12 cellular contexts compared by ENCODE assay signal in genomic region chr10:18875480-18875879, GRCh38.
A peak's percentile ranks its signal among the peaks of the same experiment; 100 is the strongest.
DNase-seq lines count a peak whose midpoint lies in the region; ATAC-seq, FAIRE-seq and TF ChIP-seq lines count a peak whose summit lies in the region.
"Had no signal": no experiment of that assay in that cellular context is flagged by ENCODE, and none has a peak within 500 bp of the region (broad histone marks: within the 10 kb centered on the region; RNA-seq: fewer than 3 reads in every experiment).

No MANE protein-coding gene starts in this region.

- no peak for ATAC-seq in IMR-90 (ENCODE audit: low read depth)
- ATAC-seq in PC-3, result peak; percentile 29; the same call in 1 of the 2 replicates
- ATAC-seq in heart right ventricle, result no peak
- ATAC-seq: HCT116 had no signal

- H3K9me3 Mint-ChIP-seq in CD14-positive monocyte, result peaks cover 4 to 12% (median 6%) of the 10 kb centered on the region in 7 donors

- DNase-seq in IMR-90 (peak; percentile 4), PC-3 (peak; percentile 69), bronchial epithelial cell (ENCODE audit: low read depth) (peak; percentile 46), CD14-positive monocyte (ENCODE audit: low spot score) (no peak), heart right ventricle (no peak), GM19240 (ENCODE audit: insufficient read length, low spot score) (no peak)
- DNase-seq: CD4-positive, CD25-positive, alpha-beta regulatory T cell; DMS53; GM23248 had no signal

- no peak overlapping the region for H3K9ac ChIP-seq in IMR-90 (ENCODE audit: low read depth, low read length)
- H3K9ac ChIP-seq in PC-3 (ENCODE audit: low read length), result no peak overlapping the region
- H3K9ac ChIP-seq: GM23248 had no signal

- dilution Hi-C loops in IMR-90 (cut with HindIII; ENCODE audit: low sequenced_read_pairs, unreplicated experiment), result no loop called here

- H3K9me3 ChIP-seq in IMR-90 (ENCODE audit: control insufficient read depth, insufficient read depth, low read length) (no peaks in the 10 kb centered on the region), PC-3 (ENCODE audit: low read length) (no peaks in the 10 kb centered on the region), heart right ventricle (peaks cover 0 to 8% (median 0%) of the 10 kb centered on the region in 11 donors)

- no peaks in the 10 kb centered on the region for H3K27me3 ChIP-seq in IMR-90 (ENCODE audit: control insufficient read depth, insufficient read depth, low read length)
- no peaks in the 10 kb centered on the region for H3K27me3 ChIP-seq in PC-3 (ENCODE audit: low read length)
- no peaks in the 10 kb centered on the region for H3K27me3 ChIP-seq in bronchial epithelial cell (ENCODE audit: control insufficient read depth, insufficient read depth, low read length)
- H3K27me3 ChIP-seq in heart right ventricle, result no peaks in the 10 kb centered on the region

- no peak overlapping the region for H2AK9ac ChIP-seq in IMR-90 (replicated peaks; ENCODE audit: low read depth, low read length, poor library complexity)

- H3K4me1 ChIP-seq in IMR-90 (ENCODE audit: control insufficient read depth, insufficient read depth, low read length) (no peaks in the 10 kb centered on the region), PC-3 (ENCODE audit: insufficient read depth, low read length) (peaks cover 9% of the 10 kb centered on the region), heart right ventricle (no peaks in the 10 kb centered on the region)

- in situ Hi-C loops in IMR-90 (cut with MboI; ENCODE audit: low sequenced_read_pairs), result no loop called here

- intact Hi-C loops in IMR-90 (cut with micrococcal nuclease) (no loop called here), PC-3 (cut with micrococcal nuclease) (no loop called here), CD14-positive monocyte (cut with micrococcal nuclease) (no loop called here), heart right ventricle (cut with DNase I) (no loop called here)

- TF ChIP-seq RAD21 in IMR-90 (IDR thresholded peaks at IDR 0.05; ENCODE audit: low read length), result no peak

- H3K36me3 Mint-ChIP-seq in CD14-positive monocyte, result no peaks in the 10 kb centered on the region
- H3K36me3 Mint-ChIP-seq: CD4-positive, CD25-positive, alpha-beta regulatory T cell had no signal

- H2BK15ac ChIP-seq in IMR-90 (ENCODE audit: low read depth, low read length), result no peak overlapping the region

- H3K14ac ChIP-seq in IMR-90 (replicated peaks; ENCODE audit: low read depth, low read length), result no peak overlapping the region

- no peaks in the 10 kb centered on the region for H3K4me1 Mint-ChIP-seq in CD14-positive monocyte
- H3K4me1 Mint-ChIP-seq: CD4-positive, CD25-positive, alpha-beta regulatory T cell had no signal

- H3K27me3 Mint-ChIP-seq in CD14-positive monocyte (ENCODE audit: low read depth in 3 of 3), result peaks cover 0 to 1% (median 0%) of the 10 kb centered on the region in 3 donors
- H3K27me3 Mint-ChIP-seq: CD4-positive, CD25-positive, alpha-beta regulatory T cell had no signal

- H3K4ac ChIP-seq in IMR-90 (ENCODE audit: low read depth, low read length), result no peak overlapping the region

- no peaks in the 10 kb centered on the region for H3K36me3 ChIP-seq in IMR-90 (ENCODE audit: control insufficient read depth, insufficient read depth, low read length)
- no peaks in the 10 kb centered on the region for H3K36me3 ChIP-seq in PC-3 (ENCODE audit: low read depth, low read length)
- no peaks in the 10 kb centered on the region for H3K36me3 ChIP-seq in bronchial epithelial cell (ENCODE audit: control insufficient read depth, insufficient read depth, low read length)
- no peaks in the 10 kb centered on the region for H3K36me3 ChIP-seq in heart right ventricle

- no peak overlapping the region for H3K4me3 Mint-ChIP-seq in CD14-positive monocyte
- H3K4me3 Mint-ChIP-seq: CD4-positive, CD25-positive, alpha-beta regulatory T cell had no signal

- H3K4me3 ChIP-seq in IMR-90 (ENCODE audit: insufficient read depth, low read depth, low read length), result no peak overlapping the region
- H3K4me3 ChIP-seq in PC-3 (ENCODE audit: low read length), result no peak overlapping the region
- no peak overlapping the region for H3K4me3 ChIP-seq in bronchial epithelial cell (ENCODE audit: low read depth, low read length)
- no peak overlapping the region for H3K4me3 ChIP-seq in heart right ventricle
- H3K4me3 ChIP-seq: GM23248 had no signal

- H4K5ac ChIP-seq in IMR-90 (ENCODE audit: low read depth, low read length), result no peak overlapping the region

- CTCF ChIA-PET in IMR-90 (lab: Yijun Ruan, JAX) (no interaction called here), PC-3 (lab: Charles Lee) (no interaction called here)

- no peak overlapping the region for H3K18ac ChIP-seq in IMR-90 (ENCODE audit: low read depth, low read length)

- H2AFZ ChIP-seq in IMR-90 (replicated peaks; ENCODE audit: low read length, poor library complexity), result no peak overlapping the region
- H2AFZ ChIP-seq in PC-3 (ENCODE audit: low read length), result no peak overlapping the region
- H2AFZ ChIP-seq: GM23248 had no signal

- H3K23ac ChIP-seq in IMR-90 (ENCODE audit: low read depth, low read length), result no peak overlapping the region

- no peaks in the 10 kb centered on the region for H4K20me1 ChIP-seq in IMR-90 (ENCODE audit: insufficient read depth, low read length)
- H4K20me1 ChIP-seq in PC-3 (ENCODE audit: low read length), result no peaks in the 10 kb centered on the region

- POLR2A ChIA-PET in IMR-90 (lab: Charles Lee; ENCODE audit: unreplicated experiment), result no interaction called here
- POLR2A ChIA-PET in PC-3 (lab: Charles Lee; ENCODE audit: unreplicated experiment), result no interaction called here

- H2BK20ac ChIP-seq in IMR-90 (ENCODE audit: low read depth, low read length), result no peak overlapping the region

- H3K27ac ChIP-seq in IMR-90 (ENCODE audit: insufficient read depth, low read length), result no peak overlapping the region
- H3K27ac ChIP-seq in PC-3 (ENCODE audit: low read length), result peak overlapping the region; percentile 39; the same call in 1 of the 2 replicates
- no peak overlapping the region for H3K27ac ChIP-seq in heart right ventricle
- H3K27ac ChIP-seq: GM23248, HL-60 had no signal

- H3K4me2 ChIP-seq in IMR-90 (ENCODE audit: low read depth, low read length) (no peak overlapping the region), PC-3 (ENCODE audit: low read length) (no peak overlapping the region)

- no peak for TF ChIP-seq POLR2A in IMR-90 (IDR thresholded peaks at IDR 0.05; ENCODE audit: low read depth, low read length)

- no peak overlapping the region for H3K27ac Mint-ChIP-seq in CD14-positive monocyte
- H3K27ac Mint-ChIP-seq: CD4-positive, CD25-positive, alpha-beta regulatory T cell had no signal

- no peaks in the 10 kb centered on the region for H3F3A ChIP-seq in PC-3 (ENCODE audit: low read length, unreplicated experiment)

- no peaks in the 10 kb centered on the region for H3K79me1 ChIP-seq in IMR-90 (ENCODE audit: low read depth in 1 of 2, low read length in 2 of 2)

- no peaks in the 10 kb centered on the region for H3K79me2 ChIP-seq in PC-3 (ENCODE audit: low read length)

- no peak for FAIRE-seq in bronchial epithelial cell (lab: Jason Lieb, UNC)
- FAIRE-seq: H54 had no signal

- H2AK5ac ChIP-seq in IMR-90 (ENCODE audit: low read depth, low read length), result no peak overlapping the region

- H2BK5ac ChIP-seq in IMR-90 (ENCODE audit: low read depth, low read length, poor library complexity, severe bottlenecking), result no peak overlapping the region

- H3K9me2 ChIP-seq in PC-3 (replicated peaks; ENCODE audit: low read length), result no peaks in the 10 kb centered on the region

- no peaks in the 10 kb centered on the region for H3K9me1 ChIP-seq in IMR-90 (ENCODE audit: insufficient read depth, low read length)

- no peak overlapping the region for H4K91ac ChIP-seq in IMR-90 (ENCODE audit: insufficient read depth, low read depth, low read length)

- TF ChIP-seq CTCF in IMR-90 (conservative IDR thresholded peaks at IDR 0.05; ENCODE audit: low read depth, low read length) (no peak), PC-3 (conservative IDR thresholded peaks at IDR 0.05; ENCODE audit: low read depth, low read length) (no peak), bronchial epithelial cell (IDR thresholded peaks at IDR 0.05; ENCODE audit: insufficient read depth, low read length, severe bottlenecking) (no peak), CD14-positive monocyte (IDR thresholded peaks at IDR 0.05) (no peak), heart right ventricle (IDR thresholded peaks at IDR 0.05) (no peak)

- BruUV-seq in IMR-90 (replicated peaks; lab: Mats Ljungman, UMichigan), result no TSS peak
- no TSS peak for BruUV-seq in PC-3 (replicated peaks; lab: Mats Ljungman, UMichigan)

- no peak overlapping the region for H2BK120ac ChIP-seq in IMR-90 (ENCODE audit: low read depth, low read length)

- no CpG with 5 or more reads among the region's 1 CpG for WGBS in IMR-90 (ENCODE audit: extremely low coverage in 2 of 2, insufficient read length in 1 of 2), 2 experiments
- WGBS in heart right ventricle, 2 donors, result 88% methylated on average over 1 of the region's 1 CpG

- no peak overlapping the region for H4K8ac ChIP-seq in IMR-90 (ENCODE audit: low read depth in 2 of 2, low read length in 2 of 2)

- H3K56ac ChIP-seq in IMR-90 (ENCODE audit: extremely low read depth, insufficient read depth, low read length), result no peak overlapping the region

TF ChIP-seq in IMR-90, 13 proteins besides CTCF, POLR2A, EP300 and RAD21 (continues in another document):
- TF ChIP-seq RFX5 (IDR thresholded peaks at IDR 0.05; ENCODE audit: low read depth, low read length) (no peak), NFE2L2 (IDR thresholded peaks at IDR 0.05; ENCODE audit: low read depth, low read length) (no peak), MAZ (IDR thresholded peaks at IDR 0.05; ENCODE audit: borderline replicate concordance, low read depth, low read length) (no peak), SMC3 (IDR thresholded peaks at IDR 0.05; ENCODE audit: low read depth, low read length) (no peak), USF2 (IDR thresholded peaks at IDR 0.05; ENCODE audit: low read depth, low read length) (no peak), BHLHE40 (IDR thresholded peaks at IDR 0.05; ENCODE audit: low read depth, low read length) (no peak), MXI1 (IDR thresholded peaks at IDR 0.05; ENCODE audit: borderline replicate concordance, low read depth, low read length) (no peak)

Comparison
In these comparisons a context has a peak if more than half of its experiments do, and no peak if none do; other contexts are left out.
1. DNase-seq: peak in IMR-90 (single experiment), PC-3 (single experiment) and bronchial epithelial cell (single experiment); none in CD14-positive monocyte (single experiment), heart right ventricle (0 of 2) and GM19240 (single experiment).